Comparison of ENCODE assay signal across 1 cellular context in the genomic region with DNA sequence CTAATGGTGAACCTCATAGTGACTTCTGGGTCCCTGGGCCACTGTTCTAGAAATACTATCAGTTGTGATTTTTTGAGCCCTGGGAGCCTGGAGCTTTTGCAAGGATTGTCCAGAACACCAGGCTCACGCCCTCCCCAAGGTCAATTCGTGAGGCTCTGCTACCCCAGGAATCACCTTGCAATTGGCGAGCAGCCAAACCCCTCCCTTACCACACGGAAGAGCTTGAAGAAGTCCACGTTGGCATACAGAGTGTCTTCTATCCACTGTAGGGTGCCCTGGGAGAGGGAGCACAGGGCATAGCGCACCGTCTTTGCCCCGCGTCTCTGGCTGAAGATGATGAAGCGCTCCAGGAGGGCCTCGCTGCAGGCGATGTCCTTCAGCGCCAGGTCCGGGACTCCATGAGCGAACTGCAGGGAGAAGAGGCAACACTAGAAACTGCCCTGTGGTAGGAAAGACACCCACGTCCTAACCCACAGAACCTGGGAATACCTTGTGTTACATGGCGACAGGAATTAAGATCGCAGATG.
A peak's percentile ranks its signal among the peaks of the same experiment; 100 is the strongest.
TF ChIP-seq lines count a peak whose summit lies in the region.

No MANE protein-coding gene starts in this region.

TF ChIP-seq in HEK293, 187 proteins besides CTCF, POLR2A, EP300 and RAD21 (continued from another document):
- TF ChIP-seq, protein P1, sequence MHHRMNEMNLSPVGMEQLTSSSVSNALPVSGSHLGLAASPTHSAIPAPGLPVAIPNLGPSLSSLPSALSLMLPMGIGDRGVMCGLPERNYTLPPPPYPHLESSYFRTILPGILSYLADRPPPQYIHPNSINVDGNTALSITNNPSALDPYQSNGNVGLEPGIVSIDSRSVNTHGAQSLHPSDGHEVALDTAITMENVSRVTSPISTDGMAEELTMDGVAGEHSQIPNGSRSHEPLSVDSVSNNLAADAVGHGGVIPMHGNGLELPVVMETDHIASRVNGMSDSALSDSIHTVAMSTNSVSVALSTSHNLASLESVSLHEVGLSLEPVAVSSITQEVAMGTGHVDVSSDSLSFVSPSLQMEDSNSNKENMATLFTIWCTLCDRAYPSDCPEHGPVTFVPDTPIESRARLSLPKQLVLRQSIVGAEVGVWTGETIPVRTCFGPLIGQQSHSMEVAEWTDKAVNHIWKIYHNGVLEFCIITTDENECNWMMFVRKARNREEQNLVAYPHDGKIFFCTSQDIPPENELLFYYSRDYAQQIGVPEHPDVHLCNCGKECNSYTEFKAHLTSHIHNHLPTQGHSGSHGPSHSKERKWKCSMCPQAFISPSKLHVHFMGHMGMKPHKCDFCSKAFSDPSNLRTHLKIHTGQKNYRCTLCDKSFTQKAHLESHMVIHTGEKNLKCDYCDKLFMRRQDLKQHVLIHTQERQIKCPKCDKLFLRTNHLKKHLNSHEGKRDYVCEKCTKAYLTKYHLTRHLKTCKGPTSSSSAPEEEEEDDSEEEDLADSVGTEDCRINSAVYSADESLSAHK (tag by site-specific recombination; IDR thresholded peaks at IDR 0.05) = 0 out of 2 replicates have a peak, but pooled peaks have one; percentile 32
- TF ChIP-seq ZNF341 (tag by site-specific recombination; IDR thresholded peaks at IDR 0.05; ENCODE audit: low read depth) = 0 out of 2 replicates have a peak, but pooled peaks have one; percentile 13
- TF ChIP-seq ZNF548 (tag by site-specific recombination; IDR thresholded peaks at IDR 0.05) = no peak
- no peak for TF ChIP-seq ZNF114 (tag by site-specific recombination; IDR thresholded peaks at IDR 0.05)
